19 cellular contexts compared by ENCODE assay signal in the genomic region with DNA sequence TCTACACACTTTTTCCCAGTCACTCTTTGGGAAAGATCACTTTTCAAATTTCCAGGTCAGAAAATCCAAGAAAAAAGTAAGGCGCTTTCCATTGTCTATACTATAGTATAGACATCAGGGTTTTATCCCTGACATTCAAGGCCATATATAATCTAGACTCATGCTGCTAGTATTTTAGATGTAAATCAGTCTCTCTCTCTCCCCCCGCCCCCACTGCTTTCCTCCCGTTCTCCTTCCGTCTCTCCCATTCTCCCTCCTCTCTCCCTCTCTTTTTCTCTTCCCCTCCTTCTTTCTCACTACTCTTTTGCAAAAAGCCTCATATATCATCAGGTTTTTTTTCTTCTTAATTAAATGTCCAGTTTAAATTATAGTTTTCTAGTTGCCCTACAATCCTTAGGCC.
A peak's percentile ranks its signal among the peaks of the same experiment; 100 is the strongest.
DNase-seq lines count a peak whose midpoint lies in the region.
"Had no signal": no experiment of that assay in that cellular context is flagged by ENCODE, and none has a peak within 500 bp of the region (broad histone marks: within the 10 kb centered on the region; RNA-seq: fewer than 3 reads in every experiment).

No MANE protein-coding gene starts in this region.

- intact Hi-C loops in activated T-helper 2 cell treated with anti-CD3 and anti-CD28 coated beads, Interferon-gamma antibody, Interleukin-2, Interleukin-4, amounts not matched to agents 10 μg/mL and 5 μg/mL and 100 μg/mL, durations not matched to agents 14 hours and 24 hours and 36 hours (cut with micrococcal nuclease), result no loop called here

- H3K27me3 Mint-ChIP-seq in activated naive CD4-positive, alpha-beta T cell treated with anti-CD3 and anti-CD28 coated beads, Interleukin-2, amount 50 U/mL, for 24 hours, result no peaks in the 10 kb centered on the region
- H3K27me3 Mint-ChIP-seq in activated T-helper 2 cell treated with anti-CD3 and anti-CD28 coated beads, Interferon-gamma antibody, Interleukin-2, Interleukin-4, amounts not matched to agents 10 μg/mL and 5 μg/mL and 100 μg/mL, durations not matched to agents 14 hours and 24 hours and 36 hours (ENCODE audit: low read depth), result no peaks in the 10 kb centered on the region
- H3K27me3 Mint-ChIP-seq: activated CD8-positive, alpha-beta T cell treated with anti-CD3 and anti-CD28 coated beads for 36 hours had no signal

- H3K9me3 Mint-ChIP-seq in activated naive CD4-positive, alpha-beta T cell treated with anti-CD3 and anti-CD28 coated beads, Interleukin-2, amount 50 U/mL, for 24 hours, result no peaks in the 10 kb centered on the region
- no peaks in the 10 kb centered on the region for H3K9me3 Mint-ChIP-seq in activated T-helper 2 cell treated with anti-CD3 and anti-CD28 coated beads, Interferon-gamma antibody, Interleukin-2, Interleukin-4, amounts not matched to agents 10 μg/mL and 5 μg/mL and 100 μg/mL, durations not matched to agents 14 hours and 24 hours and 36 hours
- H3K9me3 Mint-ChIP-seq: activated CD8-positive, alpha-beta T cell treated with anti-CD3 and anti-CD28 coated beads for 36 hours had no signal

- H3K4me1 Mint-ChIP-seq in activated naive CD4-positive, alpha-beta T cell treated with anti-CD3 and anti-CD28 coated beads, Interleukin-2, amount 50 U/mL, for 24 hours, result peaks cover 31% of the 10 kb centered on the region
- H3K4me1 Mint-ChIP-seq in activated T-helper 2 cell treated with anti-CD3 and anti-CD28 coated beads, Interferon-gamma antibody, Interleukin-2, Interleukin-4, amounts not matched to agents 10 μg/mL and 5 μg/mL and 100 μg/mL, durations not matched to agents 14 hours and 24 hours and 36 hours (ENCODE audit: low read depth), result peaks cover 58% of the 10 kb centered on the region

- peaks cover 34% of the 10 kb centered on the region for H3K36me3 Mint-ChIP-seq in activated naive CD4-positive, alpha-beta T cell treated with anti-CD3 and anti-CD28 coated beads, Interleukin-2, amount 50 U/mL, for 24 hours
- H3K36me3 Mint-ChIP-seq in activated T-helper 2 cell treated with anti-CD3 and anti-CD28 coated beads, Interferon-gamma antibody, Interleukin-2, Interleukin-4, amounts not matched to agents 10 μg/mL and 5 μg/mL and 100 μg/mL, durations not matched to agents 14 hours and 24 hours and 36 hours (ENCODE audit: low read depth), result peaks cover 52% of the 10 kb centered on the region

- H3K4me3 ChIP-seq in iPS-20b (ENCODE audit: low read length), result peak overlapping the region; percentile 23; the same call in 1 of the 2 replicates
- H3K4me3 ChIP-seq: prostate gland, SJSA1, uterus had no signal

- H3K9me3 ChIP-seq in iPS-20b (ENCODE audit: insufficient read depth, low read depth, low read length), result no peaks in the 10 kb centered on the region
- H3K9me3 ChIP-seq: prostate gland, SJSA1, uterus had no signal

- H3K4me3 Mint-ChIP-seq in activated naive CD4-positive, alpha-beta T cell treated with anti-CD3 and anti-CD28 coated beads, Interleukin-2, amount 50 U/mL, for 24 hours, result no peak overlapping the region
- H3K4me3 Mint-ChIP-seq in activated T-helper 2 cell treated with anti-CD3 and anti-CD28 coated beads, Interferon-gamma antibody, Interleukin-2, Interleukin-4, amounts not matched to agents 10 μg/mL and 5 μg/mL and 100 μg/mL, durations not matched to agents 14 hours and 24 hours and 36 hours (ENCODE audit: low read depth), result peak overlapping the region; percentile 1
- H3K4me3 Mint-ChIP-seq: activated CD8-positive, alpha-beta T cell treated with anti-CD3 and anti-CD28 coated beads for 36 hours had no signal

- peak overlapping the region; percentile 20 for H3K27ac Mint-ChIP-seq in activated naive CD4-positive, alpha-beta T cell treated with anti-CD3 and anti-CD28 coated beads, Interleukin-2, amount 50 U/mL, for 24 hours
- H3K27ac Mint-ChIP-seq in activated T-helper 2 cell treated with anti-CD3 and anti-CD28 coated beads, Interferon-gamma antibody, Interleukin-2, Interleukin-4, amounts not matched to agents 10 μg/mL and 5 μg/mL and 100 μg/mL, durations not matched to agents 14 hours and 24 hours and 36 hours, result peak overlapping the region; percentile 81
- H3K27ac Mint-ChIP-seq: activated CD8-positive, alpha-beta T cell treated with anti-CD3 and anti-CD28 coated beads for 36 hours had no signal

- H3K4me1 ChIP-seq in iPS-20b (ENCODE audit: insufficient read depth, low read length), result peaks cover 11% of the 10 kb centered on the region; the same call in 1 of the 2 replicates
- H3K4me1 ChIP-seq: prostate gland, SJSA1, uterus had no signal

- H3K27me3 ChIP-seq in iPS-20b (ENCODE audit: insufficient read depth, low read length), result no peaks in the 10 kb centered on the region
- H3K27me3 ChIP-seq: SJSA1, uterus had no signal

- no peak for DNase-seq in activated naive CD4-positive, alpha-beta T cell treated with Interleukin-2 at 50 U/mL for 16 hours
- DNase-seq in activated T-helper 2 cell treated with anti-CD3 and anti-CD28 coated beads, Interferon-gamma antibody, Interleukin-2, Interleukin-4, amounts not matched to agents 10 μg/mL and 5 μg/mL and 100 μg/mL, durations not matched to agents 14 hours and 24 hours and 36 hours (ENCODE audit: low spot score), result no peak
- DNase-seq in putamen (ENCODE audit: low spot score) (peak; percentile 23), inferior parietal cortex (ENCODE audit: extremely low spot score) (no peak), NAMALWA (ENCODE audit: low spot score) (no peak)
- no peak for DNase-seq in activated CD4-positive, CD25-positive, alpha-beta regulatory T cell treated with anti-CD3 and anti-CD28 coated beads, Interleukin-2, amount 50 U/mL, for 72 hours
- DNase-seq: activated CD8-positive, alpha-beta T cell treated with anti-CD3 and anti-CD28 coated beads for 36 hours; activated T-cell treated with anti-CD3 and anti-CD28 coated beads, Interleukin-2, amount 50 U/mL, for 48 hours; foreskin melanocyte; hypothalamus; IMR-90; left colon; NCI-H510A; uterus; WERI-Rb-1 had no signal

- no peak overlapping the region for H3K27ac ChIP-seq in iPS-20b (ENCODE audit: low read length)
- H3K27ac ChIP-seq: prostate gland, SJSA1, uterus, WERI-Rb-1 had no signal

- peak overlapping the region; percentile 8; the same call in 1 of the 2 replicates for H3K9ac ChIP-seq in iPS-20b (ENCODE audit: low read depth, low read length)

- no peaks in the 10 kb centered on the region for H3K36me3 ChIP-seq in iPS-20b (ENCODE audit: insufficient read depth, low read depth, low read length)
- H3K36me3 ChIP-seq: prostate gland, SJSA1, uterus, WERI-Rb-1 had no signal
